ENCODE assay signal across 17 cellular contexts in genomic region chr9:96984887-96985286, GRCh38. TPM values are rescaled to one million over a fixed set of nuclear protein-coding genes. Genes with fewer than 3 reads are reported as not detected.
"Had no signal": no experiment of that assay in that cellular context is flagged by ENCODE, and none has a peak within 500 bp of the region (broad histone marks: within the 10 kb centered on the region; RNA-seq: fewer than 3 reads in every experiment).

No MANE protein-coding gene starts in this region.

RNA-seq across cellular contexts. Expression of gene CTSV, which starts 54.1 kb away (rescaled TPM):
- total RNA-seq: naive thymus-derived CD8-positive, alpha-beta T cell; sciatic nerve had no signal
- polyA plus RNA-seq: naive thymus-derived CD8-positive, alpha-beta T cell had no signal

RNA-seq across cellular contexts. Expression of gene NUTM2G, which starts 56.2 kb away (rescaled TPM):
- total RNA-seq: naive thymus-derived CD8-positive, alpha-beta T cell; natural killer cell treated with Interleukin-12 subunit alpha and Interleukin-12 subunit beta and Interleukin-15 and Interleukin-18, amount 100 ng/mL, for 72 hours; neural crest cell; omental fat pad; ovary; progenitor cell of endocrine pancreas; psoas muscle; renal cortical epithelial cell; right cardiac atrium; sciatic nerve; smooth muscle cell; spleen; suprapubic skin; transverse colon; upper lobe of right lung; urinary bladder; uterus had no signal
- polyA plus RNA-seq: ovary, spleen, urinary bladder had no signal
